ENCODE assay signal across 11 cellular contexts in genomic region chr5:154238776-154239481, GRCh38. TPM values are rescaled to one million over a fixed set of nuclear protein-coding genes. Genes with fewer than 3 reads are reported as not detected.
DNase-seq lines count a peak whose midpoint lies in the region; ATAC-seq, FAIRE-seq and TF ChIP-seq lines count a peak whose summit lies in the region.
"Had no signal": no experiment of that assay in that cellular context is flagged by ENCODE, and none has a peak within 500 bp of the region (broad histone marks: within the 10 kb centered on the region; RNA-seq: fewer than 3 reads in every experiment).

No MANE protein-coding gene starts in this region.

- DNase-seq in effector memory CD8-positive, alpha-beta T cell: no peak
- DNase-seq in stimulated activated CD4-positive, alpha-beta T cell treated with anti-CD3 and anti-CD28 coated beads, Interleukin-1b, Interleukin-23, amount 100 ng/mL, for 48 hours: no peak
- DNase-seq in T-helper 2 cell (no peak), ovary (no peak), HepG2 (ENCODE audit: low spot score) (no peak)
- DNase-seq: activated naive CD4-positive, alpha-beta T cell treated with Interleukin-2 at 50 U/mL for 16 hours; DMS153 had no signal

- no peak overlapping the region for H3K9ac ChIP-seq in HepG2 (ENCODE audit: insufficient read depth, low read depth, low read length)

- CTCF ChIA-PET in HepG2 (lab: Yijun Ruan, JAX; ENCODE audit: low intra/inter-chr PET ratio, low total read pairs): no interaction called here

- no peak overlapping the region for H3K4me2 ChIP-seq in HepG2 (ENCODE audit: low read depth, low read length)

- H3K4me1 ChIP-seq in ovary (ENCODE audit: insufficient read depth): peaks cover 13% of the 10 kb centered on the region
- H3K4me1 ChIP-seq in HepG2 (ENCODE audit: insufficient read depth, low read length): no peaks in the 10 kb centered on the region

- H3K27ac ChIP-seq in ovary (no peak overlapping the region), HepG2 (ENCODE audit: extremely low read length, insufficient read depth, low read length) (no peak overlapping the region)
- H3K27ac ChIP-seq: HL-60 had no signal

- peaks cover 51 to 53% of the 10 kb centered on the region in 2 donors for H3K4me1 Mint-ChIP-seq in effector memory CD8-positive, alpha-beta T cell (ENCODE audit: low read depth in 2 of 2)

- H3K27ac Mint-ChIP-seq in effector memory CD8-positive, alpha-beta T cell: peak overlapping the region in 1 of 2 donors; percentile 32

- no peaks in the 10 kb centered on the region for H3K36me3 ChIP-seq in ovary
- no peaks in the 10 kb centered on the region for H3K36me3 ChIP-seq in HepG2 (replicated peaks in 1 of 2; ENCODE audit: control insufficient read depth in 1 of 2, insufficient read depth in 2 of 2, low read length in 2 of 2)

- no peak for TF ChIP-seq CTCF in ovary (IDR thresholded peaks at IDR 0.05)
- TF ChIP-seq CTCF in HepG2 (CRISPR knock-in tag; IDR thresholded peaks at IDR 0.05): no peak

- intact Hi-C loops in ovary (cut with DNase I) (no loop called here), HepG2 (cut with micrococcal nuclease; ENCODE audit: unreplicated experiment) (no loop called here)

- H3K27me3 ChIP-seq in ovary: no peaks in the 10 kb centered on the region
- no peaks in the 10 kb centered on the region for H3K27me3 ChIP-seq in HepG2 (ENCODE audit: control insufficient read depth in 1 of 2, insufficient read depth in 2 of 2, low read length in 2 of 2)

- no peaks in the 10 kb centered on the region for H3K27me3 Mint-ChIP-seq in effector memory CD8-positive, alpha-beta T cell

- no peak overlapping the region for H3K4me3 Mint-ChIP-seq in effector memory CD8-positive, alpha-beta T cell

- H3K9me3 Mint-ChIP-seq in effector memory CD8-positive, alpha-beta T cell: no peaks in the 10 kb centered on the region

- TF ChIP-seq EP300 in ovary (IDR thresholded peaks at IDR 0.05) (no peak), HepG2 (IDR thresholded peaks at IDR 0.05; ENCODE audit: low read depth in 2 of 2, low read length in 2 of 2) (no peak), HepG2 (CRISPR knock-in tag; IDR thresholded peaks at IDR 0.05; ENCODE audit: borderline replicate concordance) (no peak)

- WGBS in ovary, 3 donors: 51 to 59% (median 59%) methylated on average over 10 of the region's 10 CpGs
- 86% methylated on average over 10 of the region's 10 CpGs for WGBS in HepG2 (ENCODE audit: low lambda C conversion rate)

- POLR2A ChIA-PET in HepG2 (lab: Yijun Ruan, JAX): no interaction called here

- no peaks in the 10 kb centered on the region for H3K79me2 ChIP-seq in HepG2 (ENCODE audit: insufficient read depth, low read length)

- no peaks in the 10 kb centered on the region for H3K36me3 Mint-ChIP-seq in effector memory CD8-positive, alpha-beta T cell (ENCODE audit: insufficient read depth)

- BruUV-seq in HepG2 (replicated peaks; lab: Mats Ljungman, UMichigan): no TSS peak

- H4K20me1 ChIP-seq in HepG2 (ENCODE audit: insufficient read depth, low read length): no peaks in the 10 kb centered on the region

- no peak for TF ChIP-seq POLR2A in ovary (IDR thresholded peaks at IDR 0.05)
- TF ChIP-seq POLR2A in HepG2 (IDR thresholded peaks at IDR 0.05; ENCODE audit: insufficient read depth in 1 of 2, low read depth in 2 of 2, low read length in 2 of 2): no peak

- no peak overlapping the region for H2AFZ ChIP-seq in HepG2 (ENCODE audit: low read length)

- in situ Hi-C loops in HepG2 (cut with HindIII; ENCODE audit: extremely low pct_ligation_motif_present, low pct_unique_long_range_greater_than_20kb): no loop called here

- H3K9me3 ChIP-seq in ovary (no peaks in the 10 kb centered on the region), HepG2 (ENCODE audit: low read length) (no peaks in the 10 kb centered on the region)

- ATAC-seq in GM18499 (IDR thresholded peaks at IDR 0.05; ENCODE audit: insufficient read depth, unreplicated experiment): peak; percentile 35
- peak; percentile 56 for ATAC-seq in GM21390 (IDR thresholded peaks at IDR 0.05; ENCODE audit: unreplicated experiment)
- ATAC-seq in HG03159 (IDR thresholded peaks at IDR 0.05; ENCODE audit: unreplicated experiment): peak; percentile 65
- peak; percentile 27 for ATAC-seq in effector memory CD8-positive, alpha-beta T cell (replicated peaks)
- no peak for ATAC-seq in HepG2

- no peak for TF ChIP-seq RAD21 in HepG2 (CRISPR knock-in tag; IDR thresholded peaks at IDR 0.05)

- FAIRE-seq in HepG2 (lab: Jason Lieb, UNC): no peak

- no peak overlapping the region for H3K4me3 ChIP-seq in ovary
- H3K4me3 ChIP-seq in HepG2 (replicated peaks in 1 of 3; ENCODE audit: insufficient read depth in 1 of 3, low read depth in 2 of 3, low read length in 3 of 3): no peak overlapping the region

TF ChIP-seq in HepG2, 621 proteins besides CTCF, POLR2A, EP300 and RAD21:
- TF ChIP-seq STAT6 (CRISPR knock-in tag; IDR thresholded peaks at IDR 0.05; ENCODE audit: borderline replicate concordance) (no peak), FOXA1 (IDR thresholded peaks at IDR 0.05) (no peak), FOXA1 (CRISPR knock-in tag; IDR thresholded peaks at IDR 0.05) (no peak)

RNA-seq across cellular contexts. Expression of gene GALNT10, which starts 48.4 kb away (rescaled TPM):
- total RNA-seq in ovary (100 to 1,000 TPM in 3 of 7 donors, 10 to 100 TPM in 4; 37.2 to 119 (median 88.7) TPM), HepG2 (2016; rRNA removed; fragmentation: Illumina TruSeq; extraction: Trizol) (6.2 and 8.1 TPM in 2 replicates)
- polyA plus RNA-seq in ovary (100 to 1,000 TPM in 1 of 2 donors, 10 to 100 TPM in 1; 34.5 to 206 TPM), HepG2 (2011; rRNA removed) (11.2 and 12.0 TPM in 2 replicates)
- 1.3 and 1.5 TPM in 2 replicates for total RNA-seq in HepG2 (2016; cell fraction: cytosol; rRNA removed; fragmentation: Illumina TruSeq; extraction: Trizol; ENCODE audit: low read depth)
- 4.7 and 8.5 TPM in 2 replicates for total RNA-seq in HepG2 (2016; cell fraction: insoluble cytoplasmic fraction; rRNA removed; fragmentation: Illumina TruSeq; extraction: Trizol)
- 5.1 and 5.4 TPM in 2 replicates for total RNA-seq in HepG2 (2016; cell fraction: membrane; rRNA removed; fragmentation: Illumina TruSeq; extraction: Trizol)
- total RNA-seq in HepG2 (2016; cell fraction: nucleus; rRNA removed; fragmentation: Illumina TruSeq; extraction: Trizol): 8.2 and 10.9 TPM in 2 replicates
- 5.5 and 5.6 TPM in 2 replicates for polyA plus RNA-seq in HepG2 (2011; cell fraction: cytosol; rRNA removed)
- polyA plus RNA-seq in HepG2 (2011; cell fraction: nucleus; rRNA removed): 7.2 and 9.6 TPM in 2 replicates
- polyA plus RNA-seq in HepG2 (2012): 3.6 and 5.9 TPM in 2 replicates
- polyA plus RNA-seq in HepG2 (2016; cell fraction: cytosol; fragmentation: Illumina TruSeq; extraction: Trizol; ENCODE audit: low read depth): 1.3 and 1.9 TPM in 2 replicates
- 4.3 and 5.7 TPM in 2 replicates for polyA plus RNA-seq in HepG2 (2016; cell fraction: insoluble cytoplasmic fraction; fragmentation: Illumina TruSeq; extraction: Trizol; ENCODE audit: low read depth)
- polyA plus RNA-seq in HepG2 (2016; cell fraction: membrane; fragmentation: Illumina TruSeq; extraction: Trizol; ENCODE audit: low read depth): 2.6 and 3.0 TPM in 2 replicates
- polyA plus RNA-seq in HepG2 (2016; cell fraction: nucleus; fragmentation: Illumina TruSeq; extraction: Trizol; ENCODE audit: insufficient read depth, low read depth): 10.3 and 10.9 TPM in 2 replicates
- polyA minus RNA-seq in HepG2 (2011; rRNA and poly(A)+ RNA removed; ENCODE audit: low replicate concordance): 25.4 and 54.7 TPM in 2 replicates
- polyA minus RNA-seq in HepG2 (2011; cell fraction: cytosol; rRNA and poly(A)+ RNA removed): 6.4 and 7.0 TPM in 2 replicates
- 7.5 and 8.5 TPM in 2 replicates for polyA minus RNA-seq in HepG2 (2011; cell fraction: nucleus; rRNA and poly(A)+ RNA removed)
